Comparison of ENCODE assay signal across 1 cellular context in the genomic region with DNA sequence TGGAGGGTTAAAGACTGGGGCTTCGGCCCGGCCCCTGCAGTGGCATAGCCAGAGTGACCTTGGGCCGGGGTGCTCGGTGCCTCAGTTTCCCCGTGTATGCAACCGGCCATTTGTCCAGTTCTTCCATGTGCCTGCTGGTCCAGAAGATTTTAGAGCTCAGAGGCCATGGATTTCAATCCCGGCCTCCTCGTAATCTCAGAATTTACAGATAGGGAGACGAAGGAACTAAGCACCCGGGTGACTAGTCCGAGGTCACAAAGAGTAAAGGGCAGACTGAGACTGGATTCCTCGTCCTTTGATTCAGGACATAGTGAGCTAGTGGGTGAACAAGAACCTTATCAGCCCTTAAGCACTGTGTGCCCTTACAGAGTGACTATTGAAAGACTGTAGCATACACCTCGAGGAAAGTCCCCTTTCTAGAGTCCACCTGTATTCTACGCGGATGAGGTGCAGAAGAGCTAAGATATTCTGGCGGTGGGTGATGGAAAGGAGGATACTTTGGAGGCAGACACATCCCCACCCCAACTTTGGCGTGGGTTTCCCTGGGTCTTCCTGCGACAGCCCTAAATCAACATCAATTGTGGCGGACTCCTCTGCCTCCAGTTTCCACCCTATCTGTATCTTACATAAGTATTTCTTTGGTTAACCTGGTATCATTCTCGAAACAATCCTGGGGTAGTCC.
TF ChIP-seq lines count a peak whose summit lies in the region.

No MANE protein-coding gene starts in this region.

TF ChIP-seq in IMR-90, 13 proteins besides CTCF, POLR2A, EP300 and RAD21:
- TF ChIP-seq RFX5 (IDR thresholded peaks at IDR 0.05; ENCODE audit: low read depth, low read length), result no peak
- TF ChIP-seq NFE2L2 (IDR thresholded peaks at IDR 0.05; ENCODE audit: low read depth, low read length), result no peak
- no peak for TF ChIP-seq MAFK (IDR thresholded peaks at IDR 0.05; ENCODE audit: low read depth, low read length)
- no peak for TF ChIP-seq BHLHE40 (IDR thresholded peaks at IDR 0.05; ENCODE audit: low read depth, low read length)
- TF ChIP-seq FOS (IDR thresholded peaks at IDR 0.05; ENCODE audit: low read depth, low read length), result no peak
- TF ChIP-seq CHD1 (IDR thresholded peaks at IDR 0.05; ENCODE audit: low read depth, low read length), result no peak
- no peak for TF ChIP-seq RCOR1 (IDR thresholded peaks at IDR 0.05; ENCODE audit: insufficient replicate concordance, low read length)
- TF ChIP-seq, protein P1, sequence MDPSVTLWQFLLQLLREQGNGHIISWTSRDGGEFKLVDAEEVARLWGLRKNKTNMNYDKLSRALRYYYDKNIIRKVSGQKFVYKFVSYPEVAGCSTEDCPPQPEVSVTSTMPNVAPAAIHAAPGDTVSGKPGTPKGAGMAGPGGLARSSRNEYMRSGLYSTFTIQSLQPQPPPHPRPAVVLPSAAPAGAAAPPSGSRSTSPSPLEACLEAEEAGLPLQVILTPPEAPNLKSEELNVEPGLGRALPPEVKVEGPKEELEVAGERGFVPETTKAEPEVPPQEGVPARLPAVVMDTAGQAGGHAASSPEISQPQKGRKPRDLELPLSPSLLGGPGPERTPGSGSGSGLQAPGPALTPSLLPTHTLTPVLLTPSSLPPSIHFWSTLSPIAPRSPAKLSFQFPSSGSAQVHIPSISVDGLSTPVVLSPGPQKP (IDR thresholded peaks at IDR 0.05; ENCODE audit: borderline replicate concordance, low read depth, low read length), result no peak
- TF ChIP-seq MAZ (IDR thresholded peaks at IDR 0.05; ENCODE audit: borderline replicate concordance, low read depth, low read length), result no peak
- TF ChIP-seq, protein P2, sequence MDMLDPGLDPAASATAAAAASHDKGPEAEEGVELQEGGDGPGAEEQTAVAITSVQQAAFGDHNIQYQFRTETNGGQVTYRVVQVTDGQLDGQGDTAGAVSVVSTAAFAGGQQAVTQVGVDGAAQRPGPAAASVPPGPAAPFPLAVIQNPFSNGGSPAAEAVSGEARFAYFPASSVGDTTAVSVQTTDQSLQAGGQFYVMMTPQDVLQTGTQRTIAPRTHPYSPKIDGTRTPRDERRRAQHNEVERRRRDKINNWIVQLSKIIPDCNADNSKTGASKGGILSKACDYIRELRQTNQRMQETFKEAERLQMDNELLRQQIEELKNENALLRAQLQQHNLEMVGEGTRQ (IDR thresholded peaks at IDR 0.05; ENCODE audit: low read depth, low read length), result no peak
- no peak for TF ChIP-seq MXI1 (IDR thresholded peaks at IDR 0.05; ENCODE audit: borderline replicate concordance, low read depth, low read length)
- TF ChIP-seq CEBPB (IDR thresholded peaks at IDR 0.05; ENCODE audit: low read depth, low read length), result no peak
- no peak for TF ChIP-seq SMC3 (IDR thresholded peaks at IDR 0.05; ENCODE audit: low read depth, low read length)
TF ChIP-seq in IMR-90: peak in this region for 0.
